ENCODE assay signal across 35 cellular contexts in the genomic region with DNA sequence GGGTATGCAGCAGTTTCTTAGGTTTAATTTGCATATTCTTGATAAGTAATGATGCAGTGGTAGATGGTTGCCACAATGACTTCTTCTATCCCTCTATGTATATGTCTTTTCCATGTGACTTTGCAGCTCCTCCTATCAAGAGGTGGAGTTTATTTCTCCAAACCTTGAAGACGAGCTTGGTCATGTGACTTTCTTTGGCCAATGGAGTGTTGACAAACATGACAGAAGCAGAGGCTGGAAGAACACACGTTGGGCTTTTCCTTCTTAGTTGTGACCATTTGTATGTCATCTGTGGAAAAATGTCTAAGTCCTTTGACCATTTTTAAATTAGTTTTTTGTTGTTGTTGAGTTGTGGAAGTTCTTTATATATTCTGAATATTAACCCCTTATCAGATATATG. TPM values are rescaled to one million over a fixed set of nuclear protein-coding genes. Genes with fewer than 3 reads are reported as not detected.
"Had no signal": no experiment of that assay in that cellular context is flagged by ENCODE, and none has a peak within 500 bp of the region (broad histone marks: within the 10 kb centered on the region; RNA-seq: fewer than 3 reads in every experiment).

No MANE protein-coding gene starts in this region.

- H3K4me3 ChIP-seq: ascending aorta, cardiac muscle cell had no signal

- DNase-seq: activated B cell treated with CpG ODN at 0.5 μM for 24 hours; activated CD4-positive, alpha-beta memory T cell treated with anti-CD3 and anti-CD28 coated beads for 36 hours; activated CD4-positive, alpha-beta T cell treated with anti-CD3 and anti-CD28 coated beads for 4 hours; activated CD4-positive, alpha-beta T cell treated with anti-CD3 and anti-CD28 coated beads, Interleukin-2, amount 10 ng/mL, durations not matched to agents 24 days and 14 days; activated CD4-positive, alpha-beta T cell treated with anti-CD3 and anti-CD28 coated beads, Interleukin-2, amount 50 U/mL, for 1 hour; activated CD4-positive, alpha-beta T cell treated with anti-CD3 and anti-CD28 coated beads, Interleukin-2, amount 50 U/mL, for 4 hours; activated CD4-positive, CD25-positive, alpha-beta regulatory T cell treated with anti-CD3 and anti-CD28 coated beads, Interleukin-2, amount 50 U/mL, for 72 hours; activated CD8-positive, alpha-beta memory T cell treated with anti-CD3 and anti-CD28 coated beads, Interleukin-2, amount 50 U/mL, for 4 hours; activated CD8-positive, alpha-beta T cell treated with anti-CD3 and anti-CD28 coated beads for 36 hours; activated effector memory CD4-positive, alpha-beta T cell treated with anti-CD3 and anti-CD28 coated beads, Interleukin-2, amount 50 U/mL, for 16 hours; activated gamma-delta T cell treated with Interleukin-2 at 50 U/mL for 16 hours; activated naive CD4-positive, alpha-beta T cell; activated naive CD4-positive, alpha-beta T cell treated with anti-CD3 and anti-CD28 coated beads for 36 hours; activated naive CD4-positive, alpha-beta T cell treated with anti-CD3 and anti-CD28 coated beads, Interleukin-2, amount 50 U/mL, for 16 hours; activated naive CD8-positive, alpha-beta T cell treated with anti-CD3 and anti-CD28 coated beads for 36 hours; activated T-cell treated with anti-CD3 and anti-CD28 coated beads for 4 hours; activated T-cell treated with anti-CD3 and anti-CD28 coated beads, Interleukin-2, amount 50 U/mL, for 1 hour; activated T-cell treated with anti-CD3 and anti-CD28 coated beads, Interleukin-2, amount 50 U/mL, for 4 hours; activated T-cell treated with anti-CD3 and anti-CD28 coated beads, Interleukin-2, amount 50 U/mL, for 72 hours; amygdala; anterior cingulate cortex; caudate nucleus; cerebellar nuclear complex; T-helper 2 cell; T-helper 9 cell had no signal

- ATAC-seq: activated CD8-positive, alpha-beta T cell treated with anti-CD3 and anti-CD28 coated beads for 36 hours; activated naive CD4-positive, alpha-beta T cell treated with anti-CD3 and anti-CD28 coated beads, Interleukin-2, amount 50 U/mL, for 72 hours; activated T-cell treated with anti-CD3 and anti-CD28 coated beads, Interleukin-2, amount 50 U/mL, for 4 hours; activated T-cell treated with anti-CD3 and anti-CD28 coated beads, Interleukin-2, amount 50 U/mL, for 72 hours; activated T-helper 17 cell treated with anti-CD3 and anti-CD28 coated beads, Interleukin-2, amount 50 U/mL, for 72 hours had no signal

- H3K4me1 ChIP-seq: ascending aorta had no signal

- H3K27me3 ChIP-seq: ascending aorta, cardiac muscle cell had no signal

- FAIRE-seq: bronchial epithelial cell, TTC549 had no signal

- H3K27ac ChIP-seq: ascending aorta, cardiac muscle cell, VCaP had no signal

RNA-seq across cellular contexts. Expression of a gene that starts 47.5 kb away (rescaled TPM):
- total RNA-seq: activated B cell treated with CpG ODN at 0.5 μM for 24 hours; activated CD4-positive, alpha-beta memory T cell treated with anti-CD3 and anti-CD28 coated beads for 36 hours; activated CD4-positive, alpha-beta T cell treated with anti-CD3 and anti-CD28 coated beads, Interleukin-2, amount 10 ng/mL, durations not matched to agents 24 days and 14 days; activated CD8-positive, alpha-beta memory T cell treated with anti-CD3 and anti-CD28 coated beads for 36 hours; activated CD8-positive, alpha-beta T cell treated with anti-CD3 and anti-CD28 coated beads for 36 hours; activated naive CD4-positive, alpha-beta T cell treated with anti-CD3 and anti-CD28 coated beads for 36 hours; activated naive CD4-positive, alpha-beta T cell treated with anti-CD3 and anti-CD28 coated beads, Interleukin-2, amount 50 U/mL, for 72 hours; activated naive CD8-positive, alpha-beta T cell treated with anti-CD3 and anti-CD28 coated beads for 36 hours; activated T-cell treated with anti-CD3 and anti-CD28 coated beads, Interleukin-2, amount 50 U/mL, for 4 hours; activated T-cell treated with anti-CD3 and anti-CD28 coated beads, Interleukin-2, amount 50 U/mL, for 72 hours; activated T-helper 1 cell treated with anti-CD3 and anti-CD28 coated beads, Interleukin-12 subunit alpha, Interleukin-12 subunit beta, Interleukin-2, Interleukin-4 antibody, amounts not matched to agents 30 ng/mL and 10 ng/mL and 1 ng/mL, durations not matched to agents 14 hours and 24 hours and 36 hours; activated T-helper 17 cell treated with anti-CD3 and anti-CD28 coated beads, Interleukin-2, amount 50 U/mL, for 72 hours; ascending aorta; bronchial epithelial cell; cardiac muscle cell; chondrocyte had no signal
- polyA plus RNA-seq: cardiac muscle cell had no signal
